In the genomic region with DNA sequence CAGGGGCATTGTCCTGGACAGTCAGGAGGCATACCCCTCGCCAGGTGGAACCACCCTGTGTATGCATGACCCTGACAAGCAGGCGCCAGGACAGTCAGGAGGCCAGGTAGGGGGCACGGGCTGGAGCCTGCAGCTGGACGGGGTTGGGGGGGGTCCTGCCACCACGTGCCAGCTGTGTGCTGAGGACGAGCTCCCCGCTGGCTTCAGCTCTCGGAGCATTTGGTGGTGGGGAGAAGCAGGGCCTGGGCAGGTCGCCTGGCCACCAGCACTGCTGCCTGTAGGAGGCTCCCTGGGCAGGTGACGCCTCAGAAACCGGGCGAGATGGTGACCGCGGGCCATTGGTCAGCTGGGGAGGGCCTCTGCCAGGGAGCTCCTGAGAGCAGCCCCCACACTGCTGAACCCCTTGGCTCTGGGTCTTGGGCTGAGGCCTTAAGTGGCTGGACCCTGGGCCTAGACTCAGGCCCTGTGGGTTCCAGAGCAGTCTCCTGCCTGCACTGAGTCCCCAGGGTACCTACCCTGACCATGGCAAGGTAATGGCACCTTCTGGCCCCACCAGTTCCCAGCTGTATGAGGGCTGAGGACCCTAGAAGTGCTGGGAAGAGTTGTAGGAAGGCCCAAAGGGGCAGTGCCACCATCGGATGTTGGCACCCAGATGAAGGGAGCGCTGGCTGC, we compare ENCODE assay signal across 8 cellular contexts. TPM values are rescaled to one million over a fixed set of nuclear protein-coding genes. Genes with fewer than 3 reads are reported as not detected.
DNase-seq lines count a peak whose midpoint lies in the region; ATAC-seq and TF ChIP-seq lines count a peak whose summit lies in the region.

No MANE protein-coding gene starts in this region.

- H3K27me3 Mint-ChIP-seq in activated CD4-positive, alpha-beta T cell treated with anti-CD3 and anti-CD28 coated beads for 36 hours: no peaks in the 10 kb centered on the region
- no peaks in the 10 kb centered on the region for H3K27me3 Mint-ChIP-seq in activated naive CD8-positive, alpha-beta T cell treated with anti-CD3 and anti-CD28 coated beads for 36 hours

- H3K4me1 ChIP-seq in thyroid gland: peaks cover 27 to 38% of the 10 kb centered on the region in 2 donors

- H3K9me3 Mint-ChIP-seq in activated CD4-positive, alpha-beta T cell treated with anti-CD3 and anti-CD28 coated beads for 36 hours (ENCODE audit: low read depth): peaks cover 1% of the 10 kb centered on the region
- H3K9me3 Mint-ChIP-seq in activated naive CD8-positive, alpha-beta T cell treated with anti-CD3 and anti-CD28 coated beads for 36 hours: peaks cover 2% of the 10 kb centered on the region

- peaks cover 22% of the 10 kb centered on the region for H3K36me3 Mint-ChIP-seq in activated CD4-positive, alpha-beta T cell treated with anti-CD3 and anti-CD28 coated beads for 36 hours (ENCODE audit: low read depth)
- peaks cover 26% of the 10 kb centered on the region for H3K36me3 Mint-ChIP-seq in activated naive CD8-positive, alpha-beta T cell treated with anti-CD3 and anti-CD28 coated beads for 36 hours

- POLR2A ChIA-PET in activated CD4-positive, alpha-beta T cell treated with anti-CD3 and anti-CD28 coated beads for 36 hours (lab: Charles Lee): interaction anchor here (0.9 to 2.0 kb wide), 3 partner anchors 18 to 28 kb away, joined by 3 to 7 read pairs (median 3); no protein-coding TSS in a partner anchor

- 42 to 74% methylated on average over 2 to 13 of the region's 16 CpGs for WGBS in thyroid gland, 2 donors

- TF ChIP-seq POLR2A in thyroid gland (IDR thresholded peaks at IDR 0.05): no peak

- no peaks in the 10 kb centered on the region for H3K27me3 ChIP-seq in thyroid gland

- H3K4me1 Mint-ChIP-seq in activated CD4-positive, alpha-beta T cell treated with anti-CD3 and anti-CD28 coated beads for 36 hours: peaks cover 25% of the 10 kb centered on the region
- peaks cover 16% of the 10 kb centered on the region for H3K4me1 Mint-ChIP-seq in activated naive CD8-positive, alpha-beta T cell treated with anti-CD3 and anti-CD28 coated beads for 36 hours

- H3K36me3 ChIP-seq in thyroid gland: peaks cover 4 to 5% of the 10 kb centered on the region in 2 donors

- no peaks in the 10 kb centered on the region for H3K9me3 ChIP-seq in thyroid gland

- peak overlapping the region; percentile 85 for H3K27ac Mint-ChIP-seq in activated CD4-positive, alpha-beta T cell treated with anti-CD3 and anti-CD28 coated beads for 36 hours
- peak overlapping the region; percentile 90 for H3K27ac Mint-ChIP-seq in activated naive CD8-positive, alpha-beta T cell treated with anti-CD3 and anti-CD28 coated beads for 36 hours

- peak overlapping the region; percentile 44 to 73 (median 63) for H3K27ac ChIP-seq in thyroid gland

- CTCF ChIA-PET in activated CD4-positive, alpha-beta T cell treated with anti-CD3 and anti-CD28 coated beads for 36 hours (lab: Charles Lee): interaction anchor here (0.6 to 2.3 kb wide), 7 partner anchors 8 to 54 kb away, joined by 3 to 10 read pairs (median 4); no protein-coding TSS in a partner anchor

- intact Hi-C loops in activated CD4-positive, alpha-beta T cell treated with anti-CD3 and anti-CD28 coated beads for 36 hours (cut with DNase I, micrococcal nuclease): no loop called here
- intact Hi-C loops in thyroid gland (cut with DNase I): no loop called here

- H3K4me3 Mint-ChIP-seq in activated CD4-positive, alpha-beta T cell treated with anti-CD3 and anti-CD28 coated beads for 36 hours: peak overlapping the region; percentile 69
- H3K4me3 Mint-ChIP-seq in activated naive CD8-positive, alpha-beta T cell treated with anti-CD3 and anti-CD28 coated beads for 36 hours: peak overlapping the region; percentile 84

- no peak for DNase-seq in activated CD4-positive, alpha-beta T cell treated with anti-CD3 and anti-CD28 coated beads for 36 hours
- DNase-seq in activated CD4-positive, alpha-beta T cell treated with anti-CD3 and anti-CD28 coated beads, Interleukin-2, amount 50 U/mL, for 4 hours: no peak
- no peak for DNase-seq in activated naive CD8-positive, alpha-beta T cell treated with anti-CD3 and anti-CD28 coated beads for 36 hours
- DNase-seq in left lobe of liver (ENCODE audit: low spot score) (peak; percentile 81), thyroid gland (no peak), DMS153 treated with DMSO at 0.1 percent for 48 hours (lab: John Stamatoyannopoulos, UW; ENCODE audit: unreplicated experiment) (no peak), cerebellar nuclear complex (lab: John Stamatoyannopoulos, UW) (no peak)

- ATAC-seq in activated CD4-positive, alpha-beta T cell treated with anti-CD3 and anti-CD28 coated beads for 36 hours: no peak
- ATAC-seq in left lobe of liver (peak; percentile 25), HG02610 (IDR thresholded peaks at IDR 0.05; ENCODE audit: unreplicated experiment) (no peak)

- no peak overlapping the region for H3K4me3 ChIP-seq in thyroid gland (replicated peaks in 1 of 3)

- no peak for TF ChIP-seq CTCF in thyroid gland (IDR thresholded peaks at IDR 0.05)

RNA-seq across cellular contexts. Expression of a gene that starts 0.8 kb away (rescaled TPM):
- 10 to 100 TPM; 16.2 to 16.5 TPM for total RNA-seq in activated CD4-positive, alpha-beta T cell treated with anti-CD3 and anti-CD28 coated beads for 36 hours
- total RNA-seq in activated naive CD8-positive, alpha-beta T cell treated with anti-CD3 and anti-CD28 coated beads for 36 hours: 10 to 100 TPM; 49.7 to 52.1 TPM
- total RNA-seq in left lobe of liver (125 TPM), thyroid gland (1 to 10 TPM in 2 of 4 donors, under 1 TPM in 2; 0.68 to 1.6 (median 1.00) TPM)

RNA-seq across cellular contexts. Expression of a gene that starts 15.4 kb away (rescaled TPM):
- 10 to 100 TPM; 30.7 to 39.9 TPM for total RNA-seq in activated CD4-positive, alpha-beta T cell treated with anti-CD3 and anti-CD28 coated beads for 36 hours
- total RNA-seq in activated naive CD8-positive, alpha-beta T cell treated with anti-CD3 and anti-CD28 coated beads for 36 hours: 10 to 100 TPM; 47.6 to 48.5 TPM
- total RNA-seq in left lobe of liver (19.3 TPM), thyroid gland (10 to 100 TPM; 30.3 to 38.5 (median 34.5) TPM)

RNA-seq across cellular contexts. Expression of a gene that starts 27.0 kb away (rescaled TPM):
- 10 to 100 TPM; 43.7 to 49.7 TPM for total RNA-seq in activated CD4-positive, alpha-beta T cell treated with anti-CD3 and anti-CD28 coated beads for 36 hours
- 10 to 100 TPM; 46.3 to 47.2 TPM for total RNA-seq in activated naive CD8-positive, alpha-beta T cell treated with anti-CD3 and anti-CD28 coated beads for 36 hours
- 22.8 TPM for total RNA-seq in left lobe of liver
- 10 to 100 TPM; 67.7 to 92.9 (median 72.2) TPM for total RNA-seq in thyroid gland

RNA-seq across cellular contexts. Expression of a gene that starts 53.5 kb away (rescaled TPM):
- total RNA-seq in activated CD4-positive, alpha-beta T cell treated with anti-CD3 and anti-CD28 coated beads for 36 hours: not detected
- not detected for total RNA-seq in activated naive CD8-positive, alpha-beta T cell treated with anti-CD3 and anti-CD28 coated beads for 36 hours
- total RNA-seq in left lobe of liver: not detected
- total RNA-seq in thyroid gland: not detected

Comparison
In these comparisons a context has a peak if more than half of its experiments do, and no peak if none do; other contexts are left out.
1. RNA of a gene that starts 0.8 kb away (total RNA-seq): 125 TPM in left lobe of liver (single experiment), 49.7 to 52.1 TPM in activated naive CD8-positive, alpha-beta T cell treated with anti-CD3 and anti-CD28 coated beads for 36 hours and 16.2 to 16.5 TPM in activated CD4-positive, alpha-beta T cell treated with anti-CD3 and anti-CD28 coated beads for 36 hours; 0.68 to 1.6 TPM in thyroid gland; every median in the first group is over 4 times any median in the second.